Comparison of ENCODE assay signal across 8 cellular contexts in the genomic region with DNA sequence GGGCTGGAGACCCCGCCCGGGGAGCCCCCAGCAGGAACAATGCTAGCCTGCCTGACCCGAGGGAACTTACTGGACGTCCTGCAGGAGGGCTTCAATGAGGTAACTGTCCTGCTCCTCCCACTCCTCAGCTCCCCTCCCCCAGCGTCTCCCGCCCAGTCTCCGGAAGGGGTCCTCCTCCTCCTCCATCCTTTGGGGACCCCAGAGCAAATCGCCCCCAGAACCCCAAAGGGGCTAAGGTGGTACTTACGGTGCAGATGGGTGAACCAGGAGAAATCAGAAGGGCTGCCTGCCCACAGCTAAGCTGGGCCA. TPM values are rescaled to one million over a fixed set of nuclear protein-coding genes. Genes with fewer than 3 reads are reported as not detected.
DNase-seq lines count a peak whose midpoint lies in the region; ATAC-seq and TF ChIP-seq lines count a peak whose summit lies in the region.

No MANE protein-coding gene starts in this region.

- no peak for TF ChIP-seq POLR2A in sigmoid colon (IDR thresholded peaks at IDR 0.05)

- peaks cover 0 to 54% (median 48%) of the 10 kb centered on the region in 4 donors for H3K4me1 ChIP-seq in sigmoid colon

- peak overlapping the region; percentile 63 for H3K4me3 ChIP-seq in GM12875 (ENCODE audit: low read depth, low read length)
- peak overlapping the region; percentile 64 for H3K4me3 ChIP-seq in WERI-Rb-1 (ENCODE audit: low read depth, low read length)
- peak overlapping the region; percentile 42 to 86 (median 78) for H3K4me3 ChIP-seq in sigmoid colon

- H3K36me3 ChIP-seq in WERI-Rb-1 = peaks cover 11% of the 10 kb centered on the region; the same call in 1 of the 2 replicates
- no peaks in the 10 kb centered on the region for H3K36me3 ChIP-seq in sigmoid colon

- no peak for DNase-seq in WERI-Rb-1
- no peak for DNase-seq in glutamatergic neuron
- DNase-seq in sigmoid colon = no peak
- DNase-seq in NCI-H1105 treated with DMSO at 0.1 percent for 48 hours (lab: John Stamatoyannopoulos, UW) = no peak
- no peak for DNase-seq in inferior parietal cortex (ENCODE audit: extremely low spot score)
- no peak for DNase-seq in RKO (ENCODE audit: low spot score)

- no peak for TF ChIP-seq CTCF in GM12875 (IDR thresholded peaks at IDR 0.05; ENCODE audit: borderline replicate concordance, insufficient read depth, low read depth, low read length)
- no peak for TF ChIP-seq CTCF in WERI-Rb-1 (IDR thresholded peaks at IDR 0.05; ENCODE audit: low read depth, low read length)
- no peak for TF ChIP-seq CTCF in glutamatergic neuron (IDR thresholded peaks at IDR 0.05; ENCODE audit: partially characterized antibody, unreplicated experiment)
- TF ChIP-seq CTCF in sigmoid colon (IDR thresholded peaks at IDR 0.05) = no peak

- H3K27ac ChIP-seq in WERI-Rb-1 (peak overlapping the region; percentile 65), sigmoid colon (peak overlapping the region; percentile 72 to 89 (median 85))

- H3K9me3 ChIP-seq in WERI-Rb-1 (ENCODE audit: severe bottlenecking) (no peaks in the 10 kb centered on the region), sigmoid colon (no peaks in the 10 kb centered on the region)

- H3K4me3 Mint-ChIP-seq in glutamatergic neuron (ENCODE audit: unreplicated experiment) = peak overlapping the region; percentile 81

- 6 to 21% methylated on average over 9 of the region's 9 CpGs for WGBS in sigmoid colon, 2 donors

- no peaks in the 10 kb centered on the region for H3K36me3 Mint-ChIP-seq in glutamatergic neuron (ENCODE audit: unreplicated experiment)

- no peak for ATAC-seq in HG02588 (IDR thresholded peaks at IDR 0.05; ENCODE audit: unreplicated experiment)

- H3K4me1 Mint-ChIP-seq in glutamatergic neuron (ENCODE audit: low read depth, unreplicated experiment) = peaks cover 31% of the 10 kb centered on the region

- TF ChIP-seq EP300 in sigmoid colon (IDR thresholded peaks at IDR 0.05) = no peak

- H3K27me3 ChIP-seq in WERI-Rb-1 (ENCODE audit: insufficient read depth, low read depth, severe bottlenecking) = no peaks in the 10 kb centered on the region
- H3K27me3 ChIP-seq in sigmoid colon = no peaks in the 10 kb centered on the region

- H3K9me3 Mint-ChIP-seq in glutamatergic neuron (ENCODE audit: unreplicated experiment) = peaks cover 6% of the 10 kb centered on the region

- H3K27ac Mint-ChIP-seq in glutamatergic neuron (ENCODE audit: unreplicated experiment) = peak overlapping the region; percentile 82

- intact Hi-C loops in sigmoid colon (cut with DNase I) = loop anchor here (2.0 kb wide), 2 partner anchors 39 to 59 kb away; partner anchors contain the start of genes CFAP68 and FDXACB1

- H3K27me3 Mint-ChIP-seq in glutamatergic neuron (ENCODE audit: unreplicated experiment) = peaks cover 6% of the 10 kb centered on the region

RNA-seq across cellular contexts. Expression of gene DIXDC1, which starts 0.3 kb away (rescaled TPM):
- total RNA-seq in glutamatergic neuron (ENCODE audit: unreplicated experiment) (27.2 TPM), sigmoid colon (100 to 1,000 TPM in 2 of 4 donors, 10 to 100 TPM in 2; 92.7 to 105 (median 99.2) TPM)
- 10 to 100 TPM in 1 of 3 donors, 1 to 10 TPM in 2; 2.3 to 12.0 (median 9.2) TPM for polyA plus RNA-seq in sigmoid colon

RNA-seq across cellular contexts. Expression of gene C11orf52, which starts 18.7 kb away (rescaled TPM):
- total RNA-seq in glutamatergic neuron (ENCODE audit: unreplicated experiment) = not detected
- 1 to 10 TPM in 1 of 4 donors, not detected in 3; 3.9 TPM for total RNA-seq in sigmoid colon
- 10 to 100 TPM in 2 of 3 donors, 1 to 10 TPM in 1; 6.3 to 17.8 (median 16.8) TPM for polyA plus RNA-seq in sigmoid colon

RNA-seq across cellular contexts. Expression of gene HSPB2, which starts 24.9 kb away (rescaled TPM):
- 1.4 TPM for total RNA-seq in glutamatergic neuron (ENCODE audit: unreplicated experiment)
- total RNA-seq in sigmoid colon = 1 to 10 TPM in 2 of 4 donors, under 1 TPM in 1, not detected in 1; 0.83 to 3.0 (median 1.4) TPM
- polyA plus RNA-seq in sigmoid colon = 10 to 100 TPM in 1 of 3 donors, 1 to 10 TPM in 1, under 1 TPM in 1; 0.69 to 11.4 (median 3.6) TPM

RNA-seq across cellular contexts. Expression of gene CRYAB, which starts 25.8 kb away (rescaled TPM):
- total RNA-seq in glutamatergic neuron (ENCODE audit: unreplicated experiment) (0.64 TPM), sigmoid colon (100 to 1,000 TPM; 151 to 299 (median 225) TPM)
- 10 to 100 TPM; 25.0 to 99.7 (median 63.0) TPM for polyA plus RNA-seq in sigmoid colon

RNA-seq across cellular contexts. Expression of gene CFAP68, which starts 58.1 kb away (rescaled TPM):
- total RNA-seq in glutamatergic neuron (ENCODE audit: unreplicated experiment) (21.7 TPM), sigmoid colon (10 to 100 TPM in 3 of 4 donors, 1 to 10 TPM in 1; 9.1 to 44.3 (median 13.4) TPM)
- polyA plus RNA-seq in sigmoid colon = 10 to 100 TPM; 18.9 to 35.4 (median 23.4) TPM
